Comparison of ENCODE assay signal across 23 cellular contexts in the genomic region with DNA sequence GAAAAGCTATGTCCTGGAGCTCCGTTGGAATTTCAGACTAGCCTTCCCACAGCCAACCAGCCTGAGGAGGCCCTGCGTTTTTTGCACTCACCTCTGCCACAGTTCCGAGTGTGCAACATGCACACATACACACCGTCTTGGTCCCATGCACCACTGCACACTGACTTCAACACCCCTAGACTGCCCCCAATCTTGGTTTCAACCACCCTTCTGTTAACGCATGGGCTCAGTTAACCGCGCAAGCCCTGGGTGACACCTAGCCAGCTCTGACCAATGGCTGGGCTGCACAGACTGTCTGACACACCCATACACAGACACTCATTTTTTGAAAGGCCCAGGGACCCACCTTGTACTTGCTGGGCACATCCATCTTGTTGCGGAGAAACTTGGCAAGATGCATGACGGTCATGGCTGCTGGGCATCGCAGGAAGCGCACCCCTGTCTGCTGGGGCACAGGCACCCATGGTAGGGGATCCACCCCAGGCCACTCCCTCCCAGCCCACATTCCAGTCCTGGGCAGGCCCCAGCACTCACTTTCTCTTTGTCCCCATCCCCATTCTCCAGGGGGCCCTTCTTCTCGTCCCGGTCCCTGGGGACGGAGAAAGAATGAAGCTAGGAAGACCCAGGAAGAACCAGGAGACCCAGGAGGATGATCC. TPM values are rescaled to one million over a fixed set of nuclear protein-coding genes. Genes with fewer than 3 reads are reported as not detected.
A peak's percentile ranks its signal among the peaks of the same experiment; 100 is the strongest.
DNase-seq lines count a peak whose midpoint lies in the region; ATAC-seq, FAIRE-seq and TF ChIP-seq lines count a peak whose summit lies in the region.
"Had no signal": no experiment of that assay in that cellular context is flagged by ENCODE, and none has a peak within 500 bp of the region (broad histone marks: within the 10 kb centered on the region; RNA-seq: fewer than 3 reads in every experiment).

No MANE protein-coding gene starts in this region.

- no peak overlapping the region for H2BK15ac ChIP-seq in mesenchymal stem cell (ENCODE audit: low read depth, poor library complexity, severe bottlenecking)

- H3K79me2 ChIP-seq in GM12878 (ENCODE audit: control insufficient read depth, insufficient read depth, low read length) (peaks cover 6% of the 10 kb centered on the region), neural progenitor cell (ENCODE audit: low read depth) (peaks cover 45% of the 10 kb centered on the region)

- no peak overlapping the region for H4K91ac ChIP-seq in mesenchymal stem cell (ENCODE audit: low read length)

- TF ChIP-seq CTCF in GM13977 (IDR thresholded peaks at IDR 0.05; ENCODE audit: extremely low read depth, insufficient read depth, missing control alignments) (no peak), GM12878 (IDR thresholded peaks at IDR 0.05 in 2 of 3, conservative IDR thresholded peaks at IDR 0.05 in 1 of 3; ENCODE audit: control insufficient read depth in 2 of 3, extremely low read depth in 1 of 3, insufficient read depth in 1 of 3, low read depth in 3 of 3, low read length in 3 of 3) (no peak), neural progenitor cell (IDR thresholded peaks at IDR 0.05) (no peak), esophagus muscularis mucosa (IDR thresholded peaks at IDR 0.05) (no peak), esophagus squamous epithelium (IDR thresholded peaks at IDR 0.05) (no peak)

- POLR2A ChIA-PET in GM12878 (lab: Charles Lee) = no interaction called here

- H2BK120ac ChIP-seq in mesenchymal stem cell (ENCODE audit: low read depth, low read length) = no peak overlapping the region

- H3K27me3 ChIP-seq in BLaER1 treated with 17β-estradiol and CSF1 and Interleukin-3, amounts not matched to agents 10 nM and 100 nM = no peaks in the 10 kb centered on the region
- no peaks in the 10 kb centered on the region for H3K27me3 ChIP-seq in GM12878 (replicated peaks in 1 of 2; ENCODE audit: control insufficient read depth in 2 of 2, insufficient read depth in 2 of 2, low read length in 1 of 2)
- H3K27me3 ChIP-seq in neural progenitor cell = no peaks in the 10 kb centered on the region
- H3K27me3 ChIP-seq in mesenchymal stem cell (ENCODE audit: control insufficient read depth in 1 of 2, insufficient read depth in 1 of 2, low read length in 2 of 2) = no peaks in the 10 kb centered on the region
- H3K27me3 ChIP-seq in esophagus muscularis mucosa = no peaks in the 10 kb centered on the region
- no peaks in the 10 kb centered on the region for H3K27me3 ChIP-seq in esophagus squamous epithelium
- H3K27me3 ChIP-seq: BE2C, Peyer's patch had no signal

- H3K79me1 ChIP-seq in mesenchymal stem cell (replicated peaks; ENCODE audit: low read length, poor library complexity, severe bottlenecking) = peaks cover 42% of the 10 kb centered on the region

- H3K9me3 ChIP-seq in BLaER1 treated with 17β-estradiol and CSF1 and Interleukin-3, amounts not matched to agents 10 nM and 100 nM (replicated peaks in 1 of 11) = no peaks in the 10 kb centered on the region
- H3K9me3 ChIP-seq in GM12878 (replicated peaks; ENCODE audit: control insufficient read depth, insufficient read depth, low read length) (no peaks in the 10 kb centered on the region), neural progenitor cell (ENCODE audit: low read depth) (no peaks in the 10 kb centered on the region), mesenchymal stem cell (ENCODE audit: control insufficient read depth, low read length) (no peaks in the 10 kb centered on the region), esophagus muscularis mucosa (no peaks in the 10 kb centered on the region), esophagus squamous epithelium (no peaks in the 10 kb centered on the region)
- H3K9me3 ChIP-seq: BE2C, HAP-1, Peyer's patch had no signal

- H3K4me1 Mint-ChIP-seq in neural progenitor cell = peaks cover 24% of the 10 kb centered on the region

- DNase-seq in GM13977 (ENCODE audit: low spot score) = peak; percentile 75
- DNase-seq in GM12878 (ENCODE audit: low read depth, low spot score) = no peak
- DNase-seq in neural progenitor cell (ENCODE audit: low spot score) = no peak
- no peak for DNase-seq in stimulated activated CD8-positive, alpha-beta memory T cell treated with anti-CD3 and anti-CD28 coated beads, Interleukin-4, amount 100 ng/mL, for 48 hours
- DNase-seq in mesenchymal stem cell = no peak
- DNase-seq in esophagus muscularis mucosa (ENCODE audit: extremely low spot score) = no peak
- DNase-seq in esophagus squamous epithelium (lab: John Stamatoyannopoulos, UW) = no peak
- DNase-seq: BE2C; CD4-positive, alpha-beta T cell; COR-L47; DMS 273 treated with DMSO at 0.1 percent for 48 hours; DMS79 treated with DMSO at 0.1 percent for 48 hours; GM23248; Kasumi-1; NCI-H1694; NCI-H2081 treated with DMSO at 0.1 percent for 48 hours; NCI-H2171 treated with DMSO at 0.1 percent for 48 hours; NCI-H524 treated with DMSO at 0.1 percent for 48 hours; NCI-H82; Right ventricle myocardium superior had no signal

- H3K27ac Mint-ChIP-seq in neural progenitor cell = peak overlapping the region; percentile 8
- H3K27ac Mint-ChIP-seq: CD4-positive, alpha-beta T cell had no signal

- peak; percentile 77 for ATAC-seq in GM12878

- RAD21 ChIA-PET in GM12878 (lab: Charles Lee; ENCODE audit: unreplicated experiment) = interaction anchor here (0.6 to 1.7 kb wide), 2 partner anchors 61 to 180 kb away, joined by 3 to 7 read pairs; no protein-coding TSS in a partner anchor

- TF ChIP-seq POLR2A in GM12878 (IDR thresholded peaks at IDR 0.05; ENCODE audit: low read depth, low read length) = no peak
- no peak for TF ChIP-seq POLR2A in esophagus muscularis mucosa (IDR thresholded peaks at IDR 0.05; ENCODE audit: low read depth)
- TF ChIP-seq POLR2A in esophagus squamous epithelium (IDR thresholded peaks at IDR 0.05) = no peak

- peaks cover 23 to 91% (median 74%) of the 10 kb centered on the region in 10 experiments for H3K4me1 ChIP-seq in BLaER1 treated with 17β-estradiol and CSF1 and Interleukin-3, amounts not matched to agents 10 nM and 100 nM
- H3K4me1 ChIP-seq in GM12878 (ENCODE audit: control insufficient read depth, insufficient read depth, low read length) = peaks cover 14% of the 10 kb centered on the region
- no peaks in the 10 kb centered on the region for H3K4me1 ChIP-seq in neural progenitor cell
- H3K4me1 ChIP-seq in mesenchymal stem cell (ENCODE audit: control insufficient read depth, insufficient read depth, low read depth, low read length) = peaks cover 22% of the 10 kb centered on the region
- H3K4me1 ChIP-seq in esophagus muscularis mucosa = peaks cover 48 to 58% (median 53%) of the 10 kb centered on the region in 4 donors
- H3K4me1 ChIP-seq in esophagus squamous epithelium = peaks cover 18 to 52% (median 20%) of the 10 kb centered on the region in 3 donors
- H3K4me1 ChIP-seq: HAP-1 had no signal

- H3K27ac ChIP-seq in BLaER1 treated with 17β-estradiol and CSF1 and Interleukin-3, amounts not matched to agents 10 nM and 100 nM = no peak overlapping the region
- no peak overlapping the region for H3K27ac ChIP-seq in GM12878 (ENCODE audit: control insufficient read depth, insufficient read depth)
- H3K27ac ChIP-seq in neural progenitor cell = no peak overlapping the region
- H3K27ac ChIP-seq in mesenchymal stem cell (ENCODE audit: low read length, poor library complexity, severe bottlenecking) = no peak overlapping the region
- no peak overlapping the region for H3K27ac ChIP-seq in esophagus muscularis mucosa (replicated peaks in 1 of 4)
- H3K27ac ChIP-seq in esophagus squamous epithelium = no peak overlapping the region
- H3K27ac ChIP-seq: GM23248 had no signal

- H3K4ac ChIP-seq in mesenchymal stem cell (ENCODE audit: low read depth in 1 of 2, low read length in 2 of 2) = no peak overlapping the region

- peaks cover 5 to 65% (median 21%) of the 10 kb centered on the region in 11 experiments; a peak in 17 of 22 replicates for H4K20me1 ChIP-seq in BLaER1 treated with 17β-estradiol and CSF1 and Interleukin-3, amounts not matched to agents 10 nM and 100 nM
- H4K20me1 ChIP-seq in GM12878 (ENCODE audit: control insufficient read depth, insufficient read depth) (no peaks in the 10 kb centered on the region), neural progenitor cell (ENCODE audit: low read depth) (peaks cover 94% of the 10 kb centered on the region)

- no peak for TF ChIP-seq EP300 in GM12878 (IDR thresholded peaks at IDR 0.05; ENCODE audit: borderline replicate concordance in 1 of 2, control insufficient read depth in 1 of 2, low read depth in 2 of 2, low read length in 2 of 2)
- TF ChIP-seq EP300 in esophagus muscularis mucosa (IDR thresholded peaks at IDR 0.05) = no peak

- H3F3A ChIP-seq in neural progenitor cell (ENCODE audit: low read depth) = peaks cover 30% of the 10 kb centered on the region

- 28% methylated on average over 14 of the region's 14 CpGs for WGBS in GM12878 (ENCODE audit: insufficient coverage, insufficient replicate concordance, low lambda C conversion rate, missing lambda C conversion rate)
- WGBS in mesenchymal stem cell = 97% methylated on average over 12 of the region's 14 CpGs
- WGBS in esophagus muscularis mucosa = 88% methylated on average over 14 of the region's 14 CpGs
- WGBS in esophagus squamous epithelium, 2 donors = 77 to 83% methylated on average over 7 to 11 of the region's 14 CpGs

- BruUV-seq in GM12878 (replicated peaks; lab: Mats Ljungman, UMichigan) = no TSS peak

- SMC1A ChIA-PET in GM12878 (lab: Charles Lee; ENCODE audit: uncharacterized antibody, unreplicated experiment) = interaction anchor here (4.6 kb wide), 1 partner anchor 62 kb away, joined by 50 read pairs; the partner anchor contains the start of gene EPOP

- no peak overlapping the region for H3K9ac ChIP-seq in BLaER1 treated with 17β-estradiol and CSF1 and Interleukin-3, amounts not matched to agents 10 nM and 100 nM
- H3K9ac ChIP-seq in GM12878 (ENCODE audit: control insufficient read depth, insufficient read depth, low read length) (no peak overlapping the region), neural progenitor cell (no peak overlapping the region), mesenchymal stem cell (ENCODE audit: low read length) (no peak overlapping the region)
- H3K9ac ChIP-seq: GM23248 had no signal

- no peak overlapping the region for H2AK5ac ChIP-seq in mesenchymal stem cell (ENCODE audit: low read length, severe bottlenecking)

- TF ChIP-seq RAD21 in GM12878 (IDR thresholded peaks at IDR 0.05; ENCODE audit: insufficient read depth, low read depth, low read length) = no peak

- intact Hi-C loops in GM12878 (cut with micrococcal nuclease; ENCODE audit: unreplicated experiment) (no loop called here), esophagus muscularis mucosa (cut with DNase I) (loop anchor here (10.0 kb wide), 1 partner anchor 57 kb away; the partner anchor contains the start of gene PIP4K2B), esophagus squamous epithelium (cut with DNase I) (no loop called here)

- peaks cover 9% of the 10 kb centered on the region for H3K36me3 Mint-ChIP-seq in neural progenitor cell

- in situ Hi-C loops in GM13977 (cut with MboI; ENCODE audit: low pct_unique_long_range_greater_than_20kb, low sequenced_read_pairs, unreplicated experiment) = loop anchor here (5.0 kb wide), 1 partner anchor 61 kb away; no protein-coding TSS in a partner anchor
- in situ Hi-C loops in GM12878 (cut with MboI) = no loop called here

- H3K9me3 Mint-ChIP-seq in neural progenitor cell = no peaks in the 10 kb centered on the region
- H3K9me3 Mint-ChIP-seq: CD4-positive, alpha-beta T cell had no signal

- H2AFZ ChIP-seq in GM12878 (ENCODE audit: control insufficient read depth, low read depth, low read length) (no peak overlapping the region), neural progenitor cell (replicated peaks) (no peak overlapping the region), mesenchymal stem cell (ENCODE audit: low read depth, low read length) (no peak overlapping the region)
- H2AFZ ChIP-seq: GM23248 had no signal

- H3K4me3 Mint-ChIP-seq in neural progenitor cell = peak overlapping the region; percentile 24
- H3K4me3 Mint-ChIP-seq: CD4-positive, alpha-beta T cell had no signal

- H3K18ac ChIP-seq in mesenchymal stem cell (ENCODE audit: low read depth in 1 of 2, low read length in 2 of 2) = no peak overlapping the region

- H4K8ac ChIP-seq in mesenchymal stem cell (ENCODE audit: low read length) = no peak overlapping the region

- no peak overlapping the region for H3K23ac ChIP-seq in mesenchymal stem cell (ENCODE audit: low read length in 2 of 2)

- H3K4me2 ChIP-seq in BLaER1 treated with 17β-estradiol and CSF1 and Interleukin-3, amounts not matched to agents 10 nM and 100 nM = peak overlapping the region in 8 of 11 experiments; percentile 5 to 74 (median 60); a peak in 14 of 22 replicates
- H3K4me2 ChIP-seq in GM12878 (ENCODE audit: control insufficient read depth, insufficient read depth) (no peak overlapping the region; the same call in 1 of the 2 replicates), neural progenitor cell (no peak overlapping the region), mesenchymal stem cell (ENCODE audit: low read length, poor library complexity, severe bottlenecking) (no peak overlapping the region)

- H3K4me3 ChIP-seq in BLaER1 treated with 17β-estradiol and CSF1 and Interleukin-3, amounts not matched to agents 10 nM and 100 nM = no peak overlapping the region
- H3K4me3 ChIP-seq in GM12878 (no peak overlapping the region), neural progenitor cell (no peak overlapping the region), mesenchymal stem cell (ENCODE audit: insufficient read depth in 1 of 2, low read depth in 1 of 2, low read length in 2 of 2) (no peak overlapping the region), esophagus muscularis mucosa (no peak overlapping the region), esophagus squamous epithelium (no peak overlapping the region)
- H3K4me3 ChIP-seq: GM23248, HAP-1, Peyer's patch had no signal

- H3K36me3 ChIP-seq in BLaER1 treated with 17β-estradiol and CSF1 and Interleukin-3, amounts not matched to agents 10 nM and 100 nM = peaks cover 2 to 55% (median 6%) of the 10 kb centered on the region in 11 experiments; a peak in 15 of 22 replicates
- H3K36me3 ChIP-seq in GM12878 (ENCODE audit: control insufficient read depth in 2 of 2, insufficient read depth in 2 of 2, low read length in 1 of 2) = peaks cover 4 to 19% of the 10 kb centered on the region in 2 experiments; a peak in 3 of 4 replicates
- no peaks in the 10 kb centered on the region for H3K36me3 ChIP-seq in neural progenitor cell
- H3K36me3 ChIP-seq in mesenchymal stem cell (ENCODE audit: control insufficient read depth in 1 of 2, insufficient read depth in 2 of 2, low read depth in 1 of 2, low read length in 2 of 2) = peaks cover 61 to 78% of the 10 kb centered on the region in 2 experiments
- H3K36me3 ChIP-seq in esophagus muscularis mucosa = peaks cover 18 to 70% (median 55%) of the 10 kb centered on the region in 4 donors
- H3K36me3 ChIP-seq in esophagus squamous epithelium = peaks cover 4 to 68% (median 20%) of the 10 kb centered on the region in 3 donors

- no peak overlapping the region for H3K14ac ChIP-seq in mesenchymal stem cell (ENCODE audit: low read length in 2 of 2)

- H2BK12ac ChIP-seq in mesenchymal stem cell (ENCODE audit: low read length in 2 of 2) = no peak overlapping the region

- CTCF ChIA-PET in GM12878 (lab: Yijun Ruan, JAX) = interaction anchor here (1.0 to 5.0 kb wide), 4 partner anchors 7 to 74 kb away, joined by 3 to 170 read pairs (median 67); partner anchors contain the start of gene EPOP

- H2BK5ac ChIP-seq in mesenchymal stem cell (ENCODE audit: low read depth, low read length, poor library complexity, severe bottlenecking) = no peak overlapping the region

- no peak for FAIRE-seq in GM12878 (lab: Jason Lieb, UNC)

- peaks cover 5% of the 10 kb centered on the region for H3K27me3 Mint-ChIP-seq in neural progenitor cell (ENCODE audit: insufficient read depth, low read depth)

RNA-seq across cellular contexts. Expression of gene CISD3, which starts 8.0 kb away (rescaled TPM):
- 1.1 and 2.4 TPM in 2 replicates for total RNA-seq in GM12878 (2013; cell fraction: nucleolus; rRNA removed)
- total RNA-seq in GM12878 (2014; rRNA removed) (6.7 and 9.0 TPM in 2 replicates), GM12878 (2014; rRNA removed; fragmentation: Illumina TruSeq; extraction: Trizol) (4.3 and 7.3 TPM in 2 replicates), GM12878 (2021) (25.4 and 28.5 TPM in 2 replicates), neural progenitor cell (ENCODE audit: low replicate concordance) (0.60 and 1.0 TPM in 2 replicates), esophagus muscularis mucosa (10 to 100 TPM; 10.1 to 18.5 (median 18.0) TPM), esophagus squamous epithelium (1 to 10 TPM; 4.9 to 8.3 (median 7.8) TPM)
- 2.6 TPM for polyA plus RNA-seq in GM12878 (2011; ENCODE audit: low read depth)
- polyA plus RNA-seq in GM12878 (2011; rRNA removed) (3.9 and 6.0 TPM in 2 replicates), GM12878 (2014; fragmentation: Illumina TruSeq; extraction: Trizol) (2.9 and 4.3 TPM in 2 replicates), GM12878 (2014; fragmentation: Nextera tagmentation; extraction: Ambion mirVana) (1 to 10 TPM; 2.6 to 5.3 TPM), GM12878 (2014; rRNA removed) (23.5 and 24.1 TPM in 2 replicates), GM12878 (2016; fragmentation: Nextera tagmentation; extraction: Ambion mirVana) (10 to 100 TPM; 34.1 to 38.1 TPM)
- polyA plus RNA-seq in GM12878 (2011; cell fraction: cytosol; rRNA removed) = 3.7 and 9.2 TPM in 2 replicates
- polyA plus RNA-seq in GM12878 (2011; cell fraction: nucleus; rRNA removed) = 3.8 and 5.0 TPM in 2 replicates
- polyA plus RNA-seq in GM12878 (2012) = 5.9 and 6.7 TPM in 2 replicates
- polyA minus RNA-seq in GM12878 (2011; rRNA and poly(A)+ RNA removed) = 1.0 and 2.7 TPM in 2 replicates
- 0.83 and 1.1 TPM in 2 replicates for polyA minus RNA-seq in GM12878 (2011; cell fraction: cytosol; rRNA and poly(A)+ RNA removed)
- polyA minus RNA-seq in GM12878 (2011; cell fraction: nucleus; rRNA and poly(A)+ RNA removed) = 2.2 and 2.7 TPM in 2 replicates
- 18.8 TPM for polyA plus RNA-seq in mesenchymal stem cell (2013, experiment 1 of 2)
- 19.6 TPM for polyA plus RNA-seq in mesenchymal stem cell (2013, experiment 2 of 2)

RNA-seq across cellular contexts. Expression of gene PCGF2, which starts 10.0 kb away (rescaled TPM):
- 12.2 and 12.6 TPM in 2 replicates for total RNA-seq in GM12878 (2013; cell fraction: nucleolus; rRNA removed)
- total RNA-seq in GM12878 (2014; rRNA removed) = 3.7 and 4.5 TPM in 2 replicates
- total RNA-seq in GM12878 (2014; rRNA removed; fragmentation: Illumina TruSeq; extraction: Trizol) = 2.7 and 3.1 TPM in 2 replicates
- total RNA-seq in GM12878 (2021) = 35.6 and 40.4 TPM in 2 replicates
- 4.3 TPM for polyA plus RNA-seq in GM12878 (2011; ENCODE audit: low read depth)
- polyA plus RNA-seq in GM12878 (2011; rRNA removed) = 7.9 and 15.1 TPM in 2 replicates
- 19.1 and 22.0 TPM in 2 replicates for polyA plus RNA-seq in GM12878 (2011; cell fraction: cytosol; rRNA removed)
- 63.1 and 79.6 TPM in 2 replicates for polyA plus RNA-seq in GM12878 (2011; cell fraction: nucleus; rRNA removed)
- polyA plus RNA-seq in GM12878 (2012) = 12.7 TPM in 2 replicates
- 6.4 and 10.1 TPM in 2 replicates for polyA plus RNA-seq in GM12878 (2014; fragmentation: Illumina TruSeq; extraction: Trizol)
- 1 to 10 TPM; 3.1 to 9.8 TPM for polyA plus RNA-seq in GM12878 (2014; fragmentation: Nextera tagmentation; extraction: Ambion mirVana)
- 14.2 and 15.5 TPM in 2 replicates for polyA plus RNA-seq in GM12878 (2014; rRNA removed)
- 1 to 10 TPM; 3.0 to 4.1 TPM for polyA plus RNA-seq in GM12878 (2016; fragmentation: Nextera tagmentation; extraction: Ambion mirVana)
- 9.5 and 13.7 TPM in 2 replicates for polyA minus RNA-seq in GM12878 (2011; rRNA and poly(A)+ RNA removed)
- polyA minus RNA-seq in GM12878 (2011; cell fraction: cytosol; rRNA and poly(A)+ RNA removed) = 16.6 and 20.1 TPM in 2 replicates
- 6.2 and 14.6 TPM in 2 replicates for polyA minus RNA-seq in GM12878 (2011; cell fraction: nucleus; rRNA and poly(A)+ RNA removed)
- total RNA-seq in neural progenitor cell (ENCODE audit: low replicate concordance) = 16.7 and 23.8 TPM in 2 replicates
- 50.8 TPM for polyA plus RNA-seq in mesenchymal stem cell (2013, experiment 1 of 2)
- polyA plus RNA-seq in mesenchymal stem cell (2013, experiment 2 of 2) = 51.3 TPM
- 10 to 100 TPM; 10.3 to 15.7 (median 12.4) TPM for total RNA-seq in esophagus muscularis mucosa
- 10 to 100 TPM in 1 of 4 donors, 1 to 10 TPM in 3; 2.5 to 11.8 (median 3.4) TPM for total RNA-seq in esophagus squamous epithelium
- total RNA-seq: CD4-positive, alpha-beta T cell had no signal

RNA-seq across cellular contexts. Expression of gene PSMB3, which starts 14.4 kb away (rescaled TPM):
- 29.4 and 31.3 TPM in 2 replicates for total RNA-seq in GM12878 (2013; cell fraction: nucleolus; rRNA removed)
- 420 and 425 TPM in 2 replicates for total RNA-seq in GM12878 (2014; rRNA removed)
- 331 and 348 TPM in 2 replicates for total RNA-seq in GM12878 (2014; rRNA removed; fragmentation: Illumina TruSeq; extraction: Trizol)
- 298 and 300 TPM in 2 replicates for total RNA-seq in GM12878 (2021)
- 132 TPM for polyA plus RNA-seq in GM12878 (2011; ENCODE audit: low read depth)
- polyA plus RNA-seq in GM12878 (2011; rRNA removed) = 295 and 448 TPM in 2 replicates
- 846 and 874 TPM in 2 replicates for polyA plus RNA-seq in GM12878 (2011; cell fraction: cytosol; rRNA removed)
- 298 and 385 TPM in 2 replicates for polyA plus RNA-seq in GM12878 (2011; cell fraction: nucleus; rRNA removed)
- polyA plus RNA-seq in GM12878 (2012) = 170 and 184 TPM in 2 replicates
- 277 and 353 TPM in 2 replicates for polyA plus RNA-seq in GM12878 (2014; fragmentation: Illumina TruSeq; extraction: Trizol)
- 1,000 to 10,000 TPM; 1,622 to 2,130 TPM for polyA plus RNA-seq in GM12878 (2014; fragmentation: Nextera tagmentation; extraction: Ambion mirVana)
- 499 and 533 TPM in 2 replicates for polyA plus RNA-seq in GM12878 (2014; rRNA removed)
- 100 to 1,000 TPM; 612 to 643 TPM for polyA plus RNA-seq in GM12878 (2016; fragmentation: Nextera tagmentation; extraction: Ambion mirVana)
- 289 and 473 TPM in 2 replicates for polyA minus RNA-seq in GM12878 (2011; rRNA and poly(A)+ RNA removed)
- 93.5 and 120 TPM in 2 replicates for polyA minus RNA-seq in GM12878 (2011; cell fraction: cytosol; rRNA and poly(A)+ RNA removed)
- polyA minus RNA-seq in GM12878 (2011; cell fraction: nucleus; rRNA and poly(A)+ RNA removed) = 44.1 and 76.5 TPM in 2 replicates
- 127 and 141 TPM in 2 replicates for total RNA-seq in neural progenitor cell (ENCODE audit: low replicate concordance)
- polyA plus RNA-seq in mesenchymal stem cell (2013, experiment 1 of 2) = 203 TPM
- polyA plus RNA-seq in mesenchymal stem cell (2013, experiment 2 of 2) = 206 TPM
- total RNA-seq in esophagus muscularis mucosa = 100 to 1,000 TPM; 122 to 158 (median 137) TPM
- 100 to 1,000 TPM; 128 to 177 (median 145) TPM for total RNA-seq in esophagus squamous epithelium

RNA-seq across cellular contexts. Expression of gene MLLT6, which starts 33.1 kb away (rescaled TPM):
- total RNA-seq in GM12878 (2013; cell fraction: nucleolus; rRNA removed) = 281 and 323 TPM in 2 replicates
- total RNA-seq in GM12878 (2014; rRNA removed) = 44.2 and 46.0 TPM in 2 replicates
- total RNA-seq in GM12878 (2014; rRNA removed; fragmentation: Illumina TruSeq; extraction: Trizol) = 29.0 and 31.2 TPM in 2 replicates
- 89.0 and 105 TPM in 2 replicates for total RNA-seq in GM12878 (2021)
- 26.0 TPM for polyA plus RNA-seq in GM12878 (2011; ENCODE audit: low read depth)
- 33.8 and 47.5 TPM in 2 replicates for polyA plus RNA-seq in GM12878 (2011; rRNA removed)
- 31.7 and 44.9 TPM in 2 replicates for polyA plus RNA-seq in GM12878 (2011; cell fraction: cytosol; rRNA removed)
- polyA plus RNA-seq in GM12878 (2011; cell fraction: nucleus; rRNA removed) = 244 and 265 TPM in 2 replicates
- 55.5 and 60.9 TPM in 2 replicates for polyA plus RNA-seq in GM12878 (2012)
- polyA plus RNA-seq in GM12878 (2014; fragmentation: Illumina TruSeq; extraction: Trizol) = 35.2 and 43.6 TPM in 2 replicates
- polyA plus RNA-seq in GM12878 (2014; fragmentation: Nextera tagmentation; extraction: Ambion mirVana) = 1 to 10 TPM; 4.8 to 4.9 TPM
- 75.7 and 82.4 TPM in 2 replicates for polyA plus RNA-seq in GM12878 (2014; rRNA removed)
- polyA plus RNA-seq in GM12878 (2016; fragmentation: Nextera tagmentation; extraction: Ambion mirVana) = 1 to 10 TPM; 7.2 to 8.2 TPM
- polyA minus RNA-seq in GM12878 (2011; rRNA and poly(A)+ RNA removed) = 59.4 and 104 TPM in 2 replicates
- 30.6 and 31.9 TPM in 2 replicates for polyA minus RNA-seq in GM12878 (2011; cell fraction: cytosol; rRNA and poly(A)+ RNA removed)
- polyA minus RNA-seq in GM12878 (2011; cell fraction: nucleus; rRNA and poly(A)+ RNA removed) = 72.8 and 128 TPM in 2 replicates
- 7.4 and 24.4 TPM in 2 replicates for total RNA-seq in neural progenitor cell (ENCODE audit: low replicate concordance)
- polyA plus RNA-seq in mesenchymal stem cell (2013, experiment 1 of 2) = 12.6 TPM
- 11.8 TPM for polyA plus RNA-seq in mesenchymal stem cell (2013, experiment 2 of 2)
- total RNA-seq in esophagus muscularis mucosa = 10 to 100 TPM; 62.7 to 83.6 (median 73.0) TPM
- 10 to 100 TPM; 30.6 to 79.7 (median 35.1) TPM for total RNA-seq in esophagus squamous epithelium

Comparison
In these comparisons a context has a peak if more than half of its experiments do, and no peak if none do; other contexts are left out.
1. H3K4me2 ChIP-seq: peak in BLaER1 treated with 17β-estradiol and CSF1 and Interleukin-3, amounts not matched to agents 10 nM and 100 nM (8 of 11); none in GM12878 (single experiment), neural progenitor cell (single experiment) and mesenchymal stem cell (single experiment).